Comparison of ENCODE assay signal across 8 cellular contexts in genomic region chr1:99685516-99686180, GRCh38. TPM values are rescaled to one million over a fixed set of nuclear protein-coding genes. Genes with fewer than 3 reads are reported as not detected.
DNase-seq lines count a peak whose midpoint lies in the region; ATAC-seq and TF ChIP-seq lines count a peak whose summit lies in the region.

No MANE protein-coding gene starts in this region.

- H3K27me3 ChIP-seq in upper lobe of right lung: no peaks in the 10 kb centered on the region

- H3K27ac ChIP-seq in upper lobe of right lung: no peak overlapping the region

- no peak overlapping the region for H3K27ac Mint-ChIP-seq in activated CD8-positive, alpha-beta T cell treated with anti-CD3 and anti-CD28 coated beads, Interleukin-2, amount 10 ng/mL, durations not matched to agents 7 days and 5 days

- H3K4me1 Mint-ChIP-seq in activated CD8-positive, alpha-beta T cell treated with anti-CD3 and anti-CD28 coated beads, Interleukin-2, amount 10 ng/mL, durations not matched to agents 7 days and 5 days (ENCODE audit: low read depth): no peaks in the 10 kb centered on the region

- CTCF ChIA-PET in activated CD8-positive, alpha-beta T cell treated with anti-CD3 and anti-CD28 coated beads, Interleukin-2, amount 10 ng/mL, durations not matched to agents 7 days and 5 days (lab: Charles Lee): interaction anchor here (1.0 to 2.2 kb wide), 11 partner anchors 9 to 505 kb away, joined by 3 to 13 read pairs (median 6); no protein-coding TSS in a partner anchor

- intact Hi-C loops in upper lobe of right lung (cut with DNase I): no loop called here

- peak; percentile 89 for ATAC-seq in GM19372 (IDR thresholded peaks at IDR 0.05; ENCODE audit: low read depth, unreplicated experiment)
- ATAC-seq in HG03354 (IDR thresholded peaks at IDR 0.05; ENCODE audit: poor library complexity, severe bottlenecking, unreplicated experiment): peak; percentile 90
- peak; percentile 67 for ATAC-seq in activated CD8-positive, alpha-beta T cell treated with anti-CD3 and anti-CD28 coated beads, Interleukin-2, amount 10 ng/mL, durations not matched to agents 7 days and 5 days
- peak; percentile 96 for ATAC-seq in upper lobe of right lung

- no peak overlapping the region for H3K4me3 ChIP-seq in fibroblast of pulmonary artery (replicated peaks; ENCODE audit: low read depth, low read length)
- no peak overlapping the region for H3K4me3 ChIP-seq in upper lobe of right lung

- no peaks in the 10 kb centered on the region for H3K9me3 Mint-ChIP-seq in activated CD8-positive, alpha-beta T cell treated with anti-CD3 and anti-CD28 coated beads, Interleukin-2, amount 10 ng/mL, durations not matched to agents 7 days and 5 days (ENCODE audit: insufficient read depth)

- peaks cover 20% of the 10 kb centered on the region for H3K27me3 Mint-ChIP-seq in activated CD8-positive, alpha-beta T cell treated with anti-CD3 and anti-CD28 coated beads, Interleukin-2, amount 10 ng/mL, durations not matched to agents 7 days and 5 days (ENCODE audit: low read depth)

- no peaks in the 10 kb centered on the region for H3K4me1 ChIP-seq in upper lobe of right lung

- TF ChIP-seq CTCF in fibroblast of pulmonary artery (IDR thresholded peaks at IDR 0.05; ENCODE audit: low read length, missing control alignments) (peak; percentile 51), upper lobe of right lung (IDR thresholded peaks at IDR 0.05) (peak; percentile 59)

- no peaks in the 10 kb centered on the region for H3K36me3 Mint-ChIP-seq in activated CD8-positive, alpha-beta T cell treated with anti-CD3 and anti-CD28 coated beads, Interleukin-2, amount 10 ng/mL, durations not matched to agents 7 days and 5 days (ENCODE audit: low read depth)

- no peaks in the 10 kb centered on the region for H3K9me3 ChIP-seq in upper lobe of right lung

- in situ Hi-C loops in Caki2 (cut with HindIII; ENCODE audit: low pct_unique_long_range_greater_than_20kb, low sequenced_read_pairs): no loop called here

- H3K36me3 ChIP-seq in upper lobe of right lung: peaks cover 15% of the 10 kb centered on the region

- DNase-seq in Caki2 (ENCODE audit: low read depth) (peak; percentile 85), NCI-H524 treated with DMSO at 0.1 percent for 48 hours (lab: John Stamatoyannopoulos, UW) (peak; percentile 81), fibroblast of pulmonary artery (ENCODE audit: low read depth) (peak; percentile 93), non-pigmented ciliary epithelial cell (ENCODE audit: low read depth) (peak; percentile 27), upper lobe of right lung (peak; percentile 70)
- peak; percentile 60 for DNase-seq in activated CD8-positive, alpha-beta T cell treated with anti-CD3 and anti-CD28 coated beads, Interleukin-2, amount 10 ng/mL, durations not matched to agents 7 days and 5 days

- no peak overlapping the region for H3K4me3 Mint-ChIP-seq in activated CD8-positive, alpha-beta T cell treated with anti-CD3 and anti-CD28 coated beads, Interleukin-2, amount 10 ng/mL, durations not matched to agents 7 days and 5 days

- POLR2A ChIA-PET in activated CD8-positive, alpha-beta T cell treated with anti-CD3 and anti-CD28 coated beads, Interleukin-2, amount 10 ng/mL, durations not matched to agents 7 days and 5 days (lab: Charles Lee): no interaction called here

RNA-seq across cellular contexts. Expression of gene PALMD, which starts 39.7 kb away (rescaled TPM):
- total RNA-seq in Caki2 (2014; rRNA removed; shearing (Covaris generic); ENCODE audit: low replicate concordance): 2.3 and 6.5 TPM in 2 replicates
- not detected for total RNA-seq in activated CD8-positive, alpha-beta T cell treated with anti-CD3 and anti-CD28 coated beads, Interleukin-2, amount 10 ng/mL, durations not matched to agents 7 days and 5 days
- 21.5 TPM for total RNA-seq in upper lobe of right lung

Comparison
In these comparisons a context has a peak if more than half of its experiments do, and no peak if none do; other contexts are left out.
1. DNase-seq: peak in every context shown above with its lines; median percentile 93 in fibroblast of pulmonary artery; 85 in Caki2; 81 in NCI-H524 treated with DMSO at 0.1 percent for 48 hours; 70 in upper lobe of right lung; 60 in activated CD8-positive, alpha-beta T cell treated with anti-CD3 and anti-CD28 coated beads, Interleukin-2, amount 10 ng/mL, durations not matched to agents 7 days and 5 days; 27 in non-pigmented ciliary epithelial cell.